1 cellular context compared by ENCODE assay signal in the genomic region with DNA sequence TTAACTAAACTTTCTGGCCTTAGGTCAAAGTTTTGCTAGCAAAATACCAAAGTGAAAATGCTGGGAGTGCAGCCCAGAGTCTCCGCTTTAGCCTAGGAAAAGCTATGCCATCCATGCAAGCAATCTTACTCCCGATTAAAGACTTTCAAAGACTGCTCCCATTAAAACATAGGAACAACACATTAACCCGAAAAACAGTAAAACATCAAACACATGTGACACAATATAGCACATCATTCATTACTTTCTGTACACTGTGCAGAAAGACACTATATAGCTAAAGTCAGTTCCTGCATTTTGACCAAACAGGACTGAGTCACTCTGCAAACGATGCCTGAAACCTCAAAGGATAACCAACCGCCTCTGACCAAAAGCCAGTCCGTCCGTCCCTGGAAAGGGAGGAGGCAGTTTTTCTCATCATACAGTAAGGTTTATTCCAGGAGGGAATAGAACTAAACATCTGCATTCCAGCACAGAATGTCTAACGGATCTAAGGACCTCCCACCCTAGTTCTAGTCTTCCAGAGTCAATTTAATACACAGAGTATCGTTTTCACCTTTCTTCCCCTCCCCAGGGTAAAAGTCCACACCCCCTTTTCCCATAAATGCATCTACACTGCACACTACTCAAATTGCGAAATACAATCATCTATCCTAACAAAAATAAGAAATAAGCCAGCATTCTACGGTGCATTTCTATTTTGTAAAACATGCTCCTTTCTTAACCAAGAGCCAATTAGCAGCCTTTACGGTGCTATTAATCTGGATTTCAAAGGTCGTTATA.
TF ChIP-seq lines count a peak whose summit lies in the region.

No MANE protein-coding gene starts in this region.

TF ChIP-seq in liver, 16 proteins besides CTCF, POLR2A, EP300 and RAD21 (continued from another document):
- TF ChIP-seq GABPA (IDR thresholded peaks at IDR 0.05 in 1 of 2, conservative IDR thresholded peaks at IDR 0.05 in 1 of 2) = no peak
